ENCODE assay signal across 6 cellular contexts in the genomic region with DNA sequence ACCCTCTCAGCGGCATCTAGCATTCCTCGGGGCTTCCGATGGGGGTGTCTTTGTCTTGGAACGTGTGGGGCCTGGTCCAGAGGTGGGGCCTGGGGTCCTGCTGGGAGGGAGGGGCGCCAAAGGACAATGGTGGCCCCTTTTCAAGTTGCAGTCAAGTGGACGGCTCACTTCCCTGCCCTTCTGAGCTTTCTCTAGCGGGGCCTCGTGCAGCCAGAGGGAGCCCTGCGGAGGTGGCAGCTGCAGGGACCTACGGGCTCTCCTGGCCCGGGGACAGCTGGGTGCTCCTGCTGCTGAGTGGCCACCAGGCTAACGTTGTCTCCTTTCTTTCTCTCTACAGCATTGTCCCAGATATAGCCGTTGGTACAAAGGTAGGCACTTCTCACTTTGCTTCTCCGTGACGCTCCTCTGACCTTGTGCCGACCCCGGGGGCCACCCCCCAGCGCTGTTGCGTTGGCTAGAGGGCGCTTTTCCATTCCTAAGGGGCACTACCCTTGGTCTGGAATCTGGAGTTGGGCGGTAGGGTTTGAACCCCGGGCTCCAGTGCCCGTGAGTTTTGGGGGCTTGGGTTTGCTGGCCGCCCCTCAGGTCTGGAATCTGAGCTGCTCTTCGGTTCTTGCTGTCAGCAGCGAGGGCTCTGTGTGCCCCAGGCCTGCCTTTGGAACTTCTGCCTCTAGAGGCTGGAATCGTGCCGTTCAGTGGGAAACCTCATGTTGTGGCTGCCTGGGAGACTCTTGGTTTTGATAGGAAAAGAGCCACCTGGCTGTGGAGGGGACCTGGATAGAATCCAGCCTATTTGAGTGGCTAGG. TPM values are rescaled to one million over a fixed set of nuclear protein-coding genes. Genes with fewer than 3 reads are reported as not detected.
DNase-seq lines count a peak whose midpoint lies in the region; ATAC-seq and TF ChIP-seq lines count a peak whose summit lies in the region.

No MANE protein-coding gene starts in this region.

- H3K4me3 ChIP-seq in DND-41 (ENCODE audit: low read depth in 1 of 2, low read length in 2 of 2): peak overlapping the region; percentile 97 to 99; a peak in 3 of 4 replicates
- peak overlapping the region; percentile 91 for H3K4me3 ChIP-seq in fibroblast of villous mesenchyme (ENCODE audit: low read depth, low read length)
- H3K4me3 ChIP-seq in thyroid gland (replicated peaks in 1 of 3): peak overlapping the region in 2 of 3 donors; percentile 96 to 100

- intact Hi-C loops in thyroid gland (cut with DNase I): no loop called here

- H2AFZ ChIP-seq in DND-41 (ENCODE audit: low read depth, low read length): no peak overlapping the region

- no peak for TF ChIP-seq POLR2A in thyroid gland (IDR thresholded peaks at IDR 0.05)

- ATAC-seq in DND-41 (ENCODE audit: insufficient read depth, low read depth): no peak

- peaks cover 81% of the 10 kb centered on the region for H3K79me2 ChIP-seq in DND-41 (ENCODE audit: insufficient read depth, low read length)

- TF ChIP-seq CTCF in DND-41 (IDR thresholded peaks at IDR 0.05; ENCODE audit: borderline replicate concordance, extremely low read depth, low read length, poor library complexity, severe bottlenecking): peak; percentile 2
- TF ChIP-seq CTCF in fibroblast of villous mesenchyme (IDR thresholded peaks at IDR 0.05; ENCODE audit: insufficient read depth, low read depth, low read length): peak; percentile 46
- peak in 2 of 6 experiments; percentile 9 to 29 for TF ChIP-seq CTCF in thyroid gland (IDR thresholded peaks at IDR 0.05)

- WGBS in thyroid gland, 2 donors: 3 to 8% methylated on average over 23 to 25 of the region's 28 CpGs

- H3K27ac ChIP-seq in DND-41 (ENCODE audit: low read length): peak overlapping the region; percentile 83
- H3K27ac ChIP-seq in thyroid gland: peak overlapping the region; percentile 93 to 96 (median 94)

- H3K4me1 ChIP-seq in DND-41 (ENCODE audit: insufficient read depth, low read length): peaks cover 50% of the 10 kb centered on the region
- H3K4me1 ChIP-seq in thyroid gland: peaks cover 49 to 59% of the 10 kb centered on the region in 2 donors

- H3K27me3 ChIP-seq in DND-41 (ENCODE audit: insufficient read depth, low read length, poor library complexity): no peaks in the 10 kb centered on the region
- H3K27me3 ChIP-seq in thyroid gland: no peaks in the 10 kb centered on the region

- peak overlapping the region; percentile 76 for H3K4me2 ChIP-seq in DND-41 (ENCODE audit: insufficient read depth, low read length)

- no peaks in the 10 kb centered on the region for H3K9me3 ChIP-seq in DND-41 (ENCODE audit: insufficient read depth, low read length, severe bottlenecking)
- H3K9me3 ChIP-seq in thyroid gland: no peaks in the 10 kb centered on the region

- peaks cover 64% of the 10 kb centered on the region for H4K20me1 ChIP-seq in DND-41 (ENCODE audit: insufficient read depth, low read length)

- H3K36me3 ChIP-seq in DND-41 (ENCODE audit: insufficient read depth, low read length): peaks cover 64% of the 10 kb centered on the region
- peaks cover 7 to 8% of the 10 kb centered on the region in 2 donors for H3K36me3 ChIP-seq in thyroid gland

- DNase-seq in DND-41 (peak; percentile 22), RPMI7951 (ENCODE audit: low read depth) (peak; percentile 51), fibroblast of villous mesenchyme (ENCODE audit: low read depth) (peak; percentile 72), thyroid gland (peak; percentile 66 to 70), Ammon's horn (ENCODE audit: low spot score) (no peak), anterior cingulate cortex (lab: John Stamatoyannopoulos, UW) (no peak)

- peak overlapping the region; percentile 98 for H3K9ac ChIP-seq in DND-41 (ENCODE audit: low read depth, low read length)

RNA-seq across cellular contexts. Expression of a gene that starts 2.0 kb away (rescaled TPM):
- total RNA-seq in RPMI7951 (2014; rRNA removed; shearing (Covaris generic)): 112 and 121 TPM in 2 replicates
- total RNA-seq in fibroblast of villous mesenchyme (117 and 129 TPM in 2 replicates), thyroid gland (100 to 1,000 TPM; 161 to 277 (median 199) TPM)

RNA-seq across cellular contexts. Expression of a gene that starts 22.5 kb away (rescaled TPM):
- total RNA-seq in RPMI7951 (2014; rRNA removed; shearing (Covaris generic)): not detected in 2 replicates
- total RNA-seq in fibroblast of villous mesenchyme (under 0.01 and 0.86 TPM in 2 replicates), thyroid gland (not detected)

RNA-seq across cellular contexts. Expression of a gene that starts 28.4 kb away (rescaled TPM):
- total RNA-seq in RPMI7951 (2014; rRNA removed; shearing (Covaris generic)): not detected in 2 replicates
- total RNA-seq in fibroblast of villous mesenchyme (not detected in 2 replicates), thyroid gland (not detected)

RNA-seq across cellular contexts. Expression of a gene that starts 41.5 kb away (rescaled TPM):
- not detected in 2 replicates for total RNA-seq in RPMI7951 (2014; rRNA removed; shearing (Covaris generic))
- not detected in 2 replicates for total RNA-seq in fibroblast of villous mesenchyme
- not detected for total RNA-seq in thyroid gland

RNA-seq across cellular contexts. Expression of a gene that starts 48.4 kb away (rescaled TPM):
- total RNA-seq in RPMI7951 (2014; rRNA removed; shearing (Covaris generic)): not detected in 2 replicates
- total RNA-seq in fibroblast of villous mesenchyme (under 0.01 and 0.43 TPM in 2 replicates), thyroid gland (under 1 TPM in 2 of 4 donors, not detected in 2; 0.63 to 0.68 TPM)

Comparison
In these comparisons a context has a peak if more than half of its experiments do, and no peak if none do; other contexts are left out.
1. DNase-seq: peak in DND-41 (single experiment), RPMI7951 (single experiment), fibroblast of villous mesenchyme (single experiment) and thyroid gland (2 of 2); none in Ammon's horn (single experiment) and anterior cingulate cortex (0 of 58).
2. Peak in every context shown above with its lines, with median percentiles within 50 percentile points of each other: H3K4me3 ChIP-seq.